1 cellular context compared by ENCODE assay signal in the genomic region with DNA sequence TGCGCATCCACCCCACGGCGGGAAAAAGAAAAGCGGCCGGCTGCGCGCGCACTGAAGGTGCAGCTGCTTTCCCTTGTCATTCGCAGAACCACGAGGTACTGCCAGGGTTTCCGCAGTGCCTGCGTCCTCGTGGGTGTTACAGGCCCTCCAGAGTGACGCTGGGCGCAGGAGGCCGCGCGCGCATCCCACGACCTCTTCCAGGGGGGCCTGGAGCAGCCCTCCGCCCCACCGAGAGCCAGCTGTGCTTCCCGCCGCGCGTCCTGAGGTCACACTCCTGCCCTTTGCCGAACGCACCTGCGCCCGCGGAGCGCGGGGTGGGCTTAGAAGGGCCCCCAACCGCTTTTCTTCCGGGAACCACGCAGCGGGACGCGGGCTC.
TF ChIP-seq lines count a peak whose summit lies in the region.

No MANE protein-coding gene starts in this region.

TF ChIP-seq in GM23338, 12 proteins besides CTCF, POLR2A, EP300 and RAD21 (continued from another document):
- TF ChIP-seq, protein P1, sequence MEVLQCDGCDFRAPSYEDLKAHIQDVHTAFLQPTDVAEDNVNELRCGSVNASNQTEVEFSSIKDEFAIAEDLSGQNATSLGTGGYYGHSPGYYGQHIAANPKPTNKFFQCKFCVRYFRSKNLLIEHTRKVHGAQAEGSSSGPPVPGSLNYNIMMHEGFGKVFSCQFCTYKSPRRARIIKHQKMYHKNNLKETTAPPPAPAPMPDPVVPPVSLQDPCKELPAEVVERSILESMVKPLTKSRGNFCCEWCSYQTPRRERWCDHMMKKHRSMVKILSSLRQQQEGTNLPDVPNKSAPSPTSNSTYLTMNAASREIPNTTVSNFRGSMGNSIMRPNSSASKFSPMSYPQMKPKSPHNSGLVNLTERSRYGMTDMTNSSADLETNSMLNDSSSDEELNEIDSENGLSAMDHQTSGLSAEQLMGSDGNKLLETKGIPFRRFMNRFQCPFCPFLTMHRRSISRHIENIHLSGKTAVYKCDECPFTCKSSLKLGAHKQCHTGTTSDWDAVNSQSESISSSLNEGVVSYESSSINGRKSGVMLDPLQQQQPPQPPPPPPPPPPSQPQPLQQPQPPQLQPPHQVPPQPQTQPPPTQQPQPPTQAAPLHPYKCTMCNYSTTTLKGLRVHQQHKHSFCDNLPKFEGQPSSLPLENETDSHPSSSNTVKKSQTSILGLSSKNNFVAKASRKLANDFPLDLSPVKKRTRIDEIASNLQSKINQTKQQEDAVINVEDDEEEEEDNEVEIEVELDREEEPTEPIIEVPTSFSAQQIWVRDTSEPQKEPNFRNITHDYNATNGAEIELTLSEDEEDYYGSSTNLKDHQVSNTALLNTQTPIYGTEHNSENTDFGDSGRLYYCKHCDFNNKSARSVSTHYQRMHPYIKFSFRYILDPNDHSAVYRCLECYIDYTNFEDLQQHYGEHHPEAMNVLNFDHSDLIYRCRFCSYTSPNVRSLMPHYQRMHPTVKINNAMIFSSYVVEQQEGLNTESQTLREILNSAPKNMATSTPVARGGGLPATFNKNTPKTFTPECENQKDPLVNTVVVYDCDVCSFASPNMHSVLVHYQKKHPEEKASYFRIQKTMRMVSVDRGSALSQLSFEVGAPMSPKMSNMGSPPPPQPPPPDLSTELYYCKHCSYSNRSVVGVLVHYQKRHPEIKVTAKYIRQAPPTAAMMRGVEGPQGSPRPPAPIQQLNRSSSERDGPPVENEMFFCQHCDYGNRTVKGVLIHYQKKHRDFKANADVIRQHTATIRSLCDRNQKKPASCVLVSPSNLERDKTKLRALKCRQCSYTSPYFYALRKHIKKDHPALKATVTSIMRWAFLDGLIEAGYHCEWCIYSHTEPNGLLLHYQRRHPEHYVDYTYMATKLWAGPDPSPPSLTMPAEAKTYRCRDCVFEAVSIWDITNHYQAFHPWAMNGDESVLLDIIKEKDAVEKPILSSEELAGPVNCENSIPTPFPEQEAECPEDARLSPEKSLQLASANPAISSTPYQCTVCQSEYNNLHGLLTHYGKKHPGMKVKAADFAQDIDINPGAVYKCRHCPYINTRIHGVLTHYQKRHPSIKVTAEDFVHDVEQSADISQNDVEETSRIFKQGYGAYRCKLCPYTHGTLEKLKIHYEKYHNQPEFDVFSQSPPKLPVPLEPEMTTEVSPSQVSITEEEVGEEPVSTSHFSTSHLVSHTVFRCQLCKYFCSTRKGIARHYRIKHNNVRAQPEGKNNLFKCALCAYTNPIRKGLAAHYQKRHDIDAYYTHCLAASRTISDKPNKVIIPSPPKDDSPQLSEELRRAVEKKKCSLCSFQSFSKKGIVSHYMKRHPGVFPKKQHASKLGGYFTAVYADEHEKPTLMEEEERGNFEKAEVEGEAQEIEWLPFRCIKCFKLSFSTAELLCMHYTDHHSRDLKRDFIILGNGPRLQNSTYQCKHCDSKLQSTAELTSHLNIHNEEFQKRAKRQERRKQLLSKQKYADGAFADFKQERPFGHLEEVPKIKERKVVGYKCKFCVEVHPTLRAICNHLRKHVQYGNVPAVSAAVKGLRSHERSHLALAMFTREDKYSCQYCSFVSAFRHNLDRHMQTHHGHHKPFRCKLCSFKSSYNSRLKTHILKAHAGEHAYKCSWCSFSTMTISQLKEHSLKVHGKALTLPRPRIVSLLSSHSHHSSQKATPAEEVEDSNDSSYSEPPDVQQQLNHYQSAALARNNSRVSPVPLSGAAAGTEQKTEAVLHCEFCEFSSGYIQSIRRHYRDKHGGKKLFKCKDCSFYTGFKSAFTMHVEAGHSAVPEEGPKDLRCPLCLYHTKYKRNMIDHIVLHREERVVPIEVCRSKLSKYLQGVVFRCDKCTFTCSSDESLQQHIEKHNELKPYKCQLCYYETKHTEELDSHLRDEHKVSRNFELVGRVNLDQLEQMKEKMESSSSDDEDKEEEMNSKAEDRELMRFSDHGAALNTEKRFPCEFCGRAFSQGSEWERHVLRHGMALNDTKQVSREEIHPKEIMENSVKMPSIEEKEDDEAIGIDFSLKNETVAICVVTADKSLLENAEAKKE (CRISPR knock-in tag; IDR thresholded peaks at IDR 0.05), result no peak
- no peak for TF ChIP-seq ETS1 (IDR thresholded peaks at IDR 0.05)
- no peak for TF ChIP-seq EZH2phosphoT487 (IDR thresholded peaks at IDR 0.05; ENCODE audit: unreplicated experiment)
- TF ChIP-seq NANOG (IDR thresholded peaks at IDR 0.05; ENCODE audit: borderline replicate concordance), result no peak
- no peak for TF ChIP-seq CREB1 (CRISPR knock-in tag; IDR thresholded peaks at IDR 0.05; ENCODE audit: low read depth)
- TF ChIP-seq REST (IDR thresholded peaks at IDR 0.05; ENCODE audit: unreplicated experiment), result no peak
- TF ChIP-seq JUNB (IDR thresholded peaks at IDR 0.05; ENCODE audit: unreplicated experiment), result no peak
- TF ChIP-seq EZH2 (IDR thresholded peaks at IDR 0.05; ENCODE audit: low read depth, unreplicated experiment), result no peak
- no peak for TF ChIP-seq STAT1 (IDR thresholded peaks at IDR 0.05; ENCODE audit: unreplicated experiment)
- no peak for TF ChIP-seq ZNF331 (CRISPR knock-in tag; IDR thresholded peaks at IDR 0.05; ENCODE audit: low read depth)
